ENCODE assay signal across 11 cellular contexts in the genomic region with DNA sequence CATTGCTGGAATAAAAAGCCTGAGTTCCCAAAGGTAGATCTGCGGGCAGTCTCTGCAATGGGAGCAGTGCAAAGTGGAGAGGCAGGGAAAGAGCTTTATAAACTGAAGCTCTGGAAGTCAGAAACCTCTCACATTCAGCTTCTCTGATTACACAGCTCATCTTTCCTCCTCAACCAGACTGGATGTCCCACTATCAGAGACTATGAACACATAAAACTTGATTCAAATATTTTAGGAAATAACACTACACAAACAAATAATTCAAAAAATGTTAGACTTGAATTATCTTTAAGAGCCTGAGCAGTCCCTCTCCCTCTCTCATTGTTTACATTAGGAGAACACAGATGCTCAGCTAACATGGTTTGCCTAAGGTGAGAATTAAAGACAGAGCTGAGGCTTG.
DNase-seq lines count a peak whose midpoint lies in the region; ATAC-seq, FAIRE-seq and TF ChIP-seq lines count a peak whose summit lies in the region.
"Had no signal": no experiment of that assay in that cellular context is flagged by ENCODE, and none has a peak within 500 bp of the region (broad histone marks: within the 10 kb centered on the region; RNA-seq: fewer than 3 reads in every experiment).

No MANE protein-coding gene starts in this region.

- H3K9ac ChIP-seq in OCI-LY1 (ENCODE audit: low read length): peak overlapping the region; percentile 24; the same call in 1 of the 2 replicates
- peak overlapping the region; percentile 52 for H3K9ac ChIP-seq in endothelial cell of umbilical vein (replicated peaks; ENCODE audit: extremely low read depth, insufficient read depth, low read length)
- H3K9ac ChIP-seq in trophoblast cell (ENCODE audit: low read length): no peak overlapping the region

- peaks cover 58% of the 10 kb centered on the region for H3K4me1 ChIP-seq in OCI-LY1 (ENCODE audit: insufficient read depth, low read length, severe bottlenecking)
- H3K4me1 ChIP-seq in endothelial cell of umbilical vein (ENCODE audit: control insufficient read depth, extremely low read depth, insufficient read depth, low read length): peaks cover 41% of the 10 kb centered on the region
- peaks cover 2 to 9% of the 10 kb centered on the region in 2 experiments for H3K4me1 ChIP-seq in trophoblast cell (ENCODE audit: control insufficient read depth in 1 of 2, insufficient read depth in 2 of 2, low read length in 2 of 2)
- peaks cover 2 to 4% of the 10 kb centered on the region in 2 donors for H3K4me1 ChIP-seq in small intestine (ENCODE audit: control insufficient read depth in 2 of 2, insufficient read depth in 1 of 2, low read depth in 1 of 2, low read length in 1 of 2)

- H3K79me2 ChIP-seq in OCI-LY1 (ENCODE audit: insufficient read depth, low read length): peaks cover 39% of the 10 kb centered on the region
- H3K79me2 ChIP-seq in endothelial cell of umbilical vein (ENCODE audit: control insufficient read depth, insufficient read depth, low read length): peaks cover 17% of the 10 kb centered on the region
- no peaks in the 10 kb centered on the region for H3K79me2 ChIP-seq in trophoblast cell (ENCODE audit: control insufficient read depth, insufficient read depth, low read length, poor library complexity)

- H3K4ac ChIP-seq in trophoblast cell (ENCODE audit: low read depth, low read length): no peak overlapping the region

- no CpG with 5 or more reads among the region's 1 CpG for WGBS in trophoblast cell (ENCODE audit: extremely low coverage, insufficient coverage, insufficient read length)
- 41 to 71% (median 70%) methylated on average over 1 of the region's 1 CpG for WGBS in small intestine, 3 donors

- POLR2A ChIA-PET in endothelial cell of umbilical vein (lab: Charles Lee): interaction anchor here (1.6 to 1.8 kb wide), 2 partner anchors 8 to 11 kb away, joined by 4 to 7 read pairs; no protein-coding TSS in a partner anchor

- H2AK5ac ChIP-seq in trophoblast cell (ENCODE audit: low read length): no peak overlapping the region

- no peak for ATAC-seq in HG03095 (IDR thresholded peaks at IDR 0.05; ENCODE audit: unreplicated experiment)
- ATAC-seq: natural killer cell treated with Interleukin-12 subunit alpha and Interleukin-12 subunit beta and Interleukin-15 and Interleukin-18, amount 100 ng/mL, for 72 hours had no signal

- H2AFZ ChIP-seq in OCI-LY1 (ENCODE audit: low read length) (no peak overlapping the region), endothelial cell of umbilical vein (ENCODE audit: low read depth, low read length) (no peak overlapping the region), trophoblast cell (ENCODE audit: insufficient read depth, low read length, poor library complexity) (no peak overlapping the region)

- BruUV-seq in endothelial cell of umbilical vein (replicated peaks; lab: Mats Ljungman, UMichigan): no TSS peak

- DNase-seq in NCI-H1092 treated with DMSO at 0.1 percent for 48 hours (lab: John Stamatoyannopoulos, UW) (peak; percentile 24), NCI-H1092 (lab: John Stamatoyannopoulos, UW) (no peak), endothelial cell of umbilical vein (ENCODE audit: low read depth, low spot score) (peak; percentile 31), trophoblast cell (no peak), small intestine (no peak), RPMI8226 (no peak)
- DNase-seq: cortex of kidney, stomach had no signal

- H3K79me1 ChIP-seq in trophoblast cell (ENCODE audit: low read length): no peaks in the 10 kb centered on the region

- H3K4me2 ChIP-seq in OCI-LY1 (ENCODE audit: low read length) (peak overlapping the region; percentile 51; the same call in 1 of the 2 replicates), endothelial cell of umbilical vein (ENCODE audit: insufficient read depth, low read length) (peak overlapping the region; percentile 71), trophoblast cell (ENCODE audit: low read length) (no peak overlapping the region)

- no peak for FAIRE-seq in endothelial cell of umbilical vein (lab: Jason Lieb, UNC)
- FAIRE-seq in small intestine (lab: Jason Lieb, UNC): no peak

- H4K12ac ChIP-seq in trophoblast cell (ENCODE audit: low read depth, low read length): no peak overlapping the region

- H4K20me1 ChIP-seq in OCI-LY1 (ENCODE audit: insufficient read depth, low read length) (no peaks in the 10 kb centered on the region), endothelial cell of umbilical vein (replicated peaks; ENCODE audit: control insufficient read depth, extremely low read depth, insufficient read depth, low read length) (no peaks in the 10 kb centered on the region)

- no peak for TF ChIP-seq CTCF in OCI-LY1 (IDR thresholded peaks at IDR 0.05; ENCODE audit: low read length)
- TF ChIP-seq CTCF in endothelial cell of umbilical vein (IDR thresholded peaks at IDR 0.05; ENCODE audit: extremely low read depth in 1 of 2, insufficient read depth in 1 of 2, low read depth in 1 of 2, low read length in 2 of 2): no peak

- H3K18ac ChIP-seq in trophoblast cell (ENCODE audit: low read length): no peak overlapping the region

- CTCF ChIA-PET in endothelial cell of umbilical vein (lab: Charles Lee): interaction anchor here (0.6 to 2.6 kb wide), 13 partner anchors 11 to 115 kb away, joined by 3 to 19 read pairs (median 5); a partner anchor contains a TSS

- H2BK5ac ChIP-seq in trophoblast cell (ENCODE audit: low read depth, low read length, poor library complexity): peak overlapping the region; percentile 16

- no peak overlapping the region for H3K14ac ChIP-seq in trophoblast cell (ENCODE audit: low read length)

- H3K27me3 ChIP-seq in OCI-LY1 (ENCODE audit: insufficient read depth, low read length): no peaks in the 10 kb centered on the region
- no peaks in the 10 kb centered on the region for H3K27me3 ChIP-seq in endothelial cell of umbilical vein (ENCODE audit: control insufficient read depth in 2 of 2, insufficient read depth in 2 of 2, low read length in 2 of 2)
- no peaks in the 10 kb centered on the region for H3K27me3 ChIP-seq in trophoblast cell (ENCODE audit: insufficient read depth, low read length)
- H3K27me3 ChIP-seq in small intestine (ENCODE audit: control insufficient read depth in 2 of 2, insufficient read depth in 2 of 2, low read length in 2 of 2): no peaks in the 10 kb centered on the region
- H3K27me3 ChIP-seq: stomach had no signal

- H2BK12ac ChIP-seq in trophoblast cell (ENCODE audit: low read length): peak overlapping the region; percentile 69

- no peak overlapping the region for H3K23ac ChIP-seq in trophoblast cell (ENCODE audit: low read length)

- H3K27ac ChIP-seq in OCI-LY1 (ENCODE audit: low read depth, low read length, poor library complexity, severe bottlenecking) (peak overlapping the region; percentile 79), endothelial cell of umbilical vein (ENCODE audit: insufficient read depth, low read depth, low read length) (peak overlapping the region; percentile 97), trophoblast cell (ENCODE audit: low read depth, low read length) (peak overlapping the region; percentile 23), small intestine (ENCODE audit: low read depth in 1 of 2, low read length in 1 of 2) (no peak overlapping the region)
- H3K27ac ChIP-seq: stomach had no signal

- no peaks in the 10 kb centered on the region for H3K9me1 ChIP-seq in endothelial cell of umbilical vein (replicated peaks; ENCODE audit: control insufficient read depth, extremely low read depth, insufficient read depth, low read length)

- no peaks in the 10 kb centered on the region for H3K9me2 ChIP-seq in OCI-LY1 (ENCODE audit: low read depth, low read length)

- dilution Hi-C loops in endothelial cell of umbilical vein (cut with MboI; ENCODE audit: extremely low pct_ligation_motif_present, low sequenced_read_pairs): no loop called here

- H4K8ac ChIP-seq in trophoblast cell (ENCODE audit: low read depth, low read length): no peak overlapping the region

- no peaks in the 10 kb centered on the region for H3F3A ChIP-seq in OCI-LY1 (ENCODE audit: insufficient read depth, low read length)

- H3K36me3 ChIP-seq in OCI-LY1 (ENCODE audit: insufficient read depth, low read length) (no peaks in the 10 kb centered on the region), endothelial cell of umbilical vein (ENCODE audit: control insufficient read depth in 2 of 2, extremely low read depth in 1 of 2, insufficient read depth in 2 of 2, low read length in 2 of 2) (no peaks in the 10 kb centered on the region), trophoblast cell (ENCODE audit: control insufficient read depth in 1 of 2, insufficient read depth in 2 of 2, low read length in 2 of 2) (peaks cover 2% of the 10 kb centered on the region in 2 experiments), small intestine (ENCODE audit: control insufficient read depth in 2 of 2, insufficient read depth in 2 of 2, low read length in 2 of 2) (no peaks in the 10 kb centered on the region)
- H3K36me3 ChIP-seq: stomach had no signal

- H3K4me3 ChIP-seq in OCI-LY1 (ENCODE audit: low read depth, low read length, poor library complexity, severe bottlenecking): no peak overlapping the region
- no peak overlapping the region for H3K4me3 ChIP-seq in endothelial cell of umbilical vein (replicated peaks in 1 of 3; ENCODE audit: insufficient read depth in 1 of 3, low read depth in 1 of 3, low read length in 3 of 3)
- no peak overlapping the region for H3K4me3 ChIP-seq in trophoblast cell (ENCODE audit: low read depth, low read length)
- no peak overlapping the region for H3K4me3 ChIP-seq in small intestine (ENCODE audit: low read depth in 1 of 2, low read length in 2 of 2)
- H3K4me3 ChIP-seq: stomach had no signal

- intact Hi-C loops in endothelial cell of umbilical vein (cut with micrococcal nuclease): loop anchor here (1.0 kb wide), 1 partner anchor 27 kb away; no protein-coding TSS in a partner anchor

- H2BK120ac ChIP-seq in trophoblast cell (ENCODE audit: insufficient read depth, low read length, poor library complexity): peak overlapping the region; percentile 15

- H3K9me3 ChIP-seq in OCI-LY1 (ENCODE audit: low read length): no peaks in the 10 kb centered on the region
- H3K9me3 ChIP-seq in endothelial cell of umbilical vein (replicated peaks; ENCODE audit: control insufficient read depth, insufficient read depth, low read length): no peaks in the 10 kb centered on the region
- no peaks in the 10 kb centered on the region for H3K9me3 ChIP-seq in trophoblast cell (ENCODE audit: insufficient read depth, low read depth, low read length)
- H3K9me3 ChIP-seq in small intestine (ENCODE audit: control insufficient read depth, low read depth): no peaks in the 10 kb centered on the region
- H3K9me3 ChIP-seq: stomach had no signal

- no peak overlapping the region for H4K91ac ChIP-seq in trophoblast cell (ENCODE audit: low read depth, low read length)

- no peak for TF ChIP-seq POLR2A in endothelial cell of umbilical vein (IDR thresholded peaks at IDR 0.05; ENCODE audit: low read depth, low read length)

TF ChIP-seq in endothelial cell of umbilical vein, 7 proteins besides CTCF, POLR2A, EP300 and RAD21 (continues in another document):
- no peak for TF ChIP-seq MYC (IDR thresholded peaks at IDR 0.05; ENCODE audit: low read depth, low read length)
- TF ChIP-seq, protein P1, sequence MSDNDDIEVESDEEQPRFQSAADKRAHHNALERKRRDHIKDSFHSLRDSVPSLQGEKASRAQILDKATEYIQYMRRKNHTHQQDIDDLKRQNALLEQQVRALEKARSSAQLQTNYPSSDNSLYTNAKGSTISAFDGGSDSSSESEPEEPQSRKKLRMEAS (IDR thresholded peaks at IDR 0.05; ENCODE audit: insufficient read depth, insufficient read length): no peak
- TF ChIP-seq EZH2 (IDR thresholded peaks at IDR 0.05; ENCODE audit: borderline replicate concordance, low read depth, low read length, severe bottlenecking): no peak

Comparison
In these comparisons a context has a peak if more than half of its experiments do, and no peak if none do; other contexts are left out.
1. DNase-seq: peak in NCI-H1092 treated with DMSO at 0.1 percent for 48 hours (single experiment) and endothelial cell of umbilical vein (single experiment); none in NCI-H1092 (single experiment), trophoblast cell (0 of 2), small intestine (single experiment) and RPMI8226 (single experiment).
2. H3K27ac ChIP-seq: peak in OCI-LY1 (single experiment), endothelial cell of umbilical vein (single experiment) and trophoblast cell (single experiment); none in small intestine (0 of 2).